Comparison of ENCODE assay signal across 23 cellular contexts in the genomic region with DNA sequence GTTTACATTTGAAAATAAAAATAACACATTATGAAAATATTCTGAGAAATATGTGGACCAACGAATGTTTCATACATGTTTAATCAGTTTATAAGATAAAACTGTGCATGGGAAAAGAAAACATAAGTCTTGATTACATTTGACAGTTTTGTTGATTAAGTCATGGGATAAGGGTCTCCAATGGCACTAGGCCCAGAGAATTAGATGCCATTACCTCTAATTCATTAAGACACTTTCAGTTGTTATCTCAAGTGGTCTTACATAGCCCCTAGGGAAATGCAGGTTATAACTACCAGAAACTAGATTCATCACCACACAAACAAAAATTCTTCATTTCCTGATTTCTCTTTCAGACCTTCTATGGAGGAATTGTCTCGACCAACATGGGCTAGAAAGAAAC.
"Had no signal": no experiment of that assay in that cellular context is flagged by ENCODE, and none has a peak within 500 bp of the region (broad histone marks: within the 10 kb centered on the region; RNA-seq: fewer than 3 reads in every experiment).

No MANE protein-coding gene starts in this region.

- FAIRE-seq: bronchial epithelial cell, TTC549 had no signal

- H3K27ac Mint-ChIP-seq: activated B cell treated with CpG ODN at 0.5 μM for 24 hours; activated CD4-positive, alpha-beta memory T cell treated with anti-CD3 and anti-CD28 coated beads, Interleukin-2, amount 10 ng/mL, durations not matched to agents 7 days and 5 days; activated CD4-positive, alpha-beta T cell treated with anti-CD3 and anti-CD28 coated beads, Interleukin-2, amount 10 ng/mL, durations not matched to agents 7 days and 5 days; activated naive CD4-positive, alpha-beta T cell treated with anti-CD3 and anti-CD28 coated beads, Interleukin-2, amount 50 U/mL, for 24 hours; activated T-cell treated with anti-CD3 and anti-CD28 coated beads, Interleukin-2, amount 50 U/mL, for 72 hours had no signal

- ATAC-seq: activated T-cell treated with anti-CD3 and anti-CD28 coated beads, Interleukin-2, amount 50 U/mL, for 72 hours; Panc1; Right ventricle myocardium inferior had no signal

- H3K36me3 Mint-ChIP-seq: activated naive CD4-positive, alpha-beta T cell treated with anti-CD3 and anti-CD28 coated beads, Interleukin-2, amount 50 U/mL, for 24 hours had no signal

- H3K4me3 ChIP-seq: coronary artery had no signal

- H3K4me1 Mint-ChIP-seq: activated B cell treated with CpG ODN at 0.5 μM for 24 hours; activated CD4-positive, alpha-beta memory T cell treated with anti-CD3 and anti-CD28 coated beads, Interleukin-2, amount 10 ng/mL, durations not matched to agents 7 days and 5 days; activated CD4-positive, alpha-beta T cell treated with anti-CD3 and anti-CD28 coated beads, Interleukin-2, amount 10 ng/mL, durations not matched to agents 7 days and 5 days; activated naive CD4-positive, alpha-beta T cell treated with anti-CD3 and anti-CD28 coated beads, Interleukin-2, amount 50 U/mL, for 24 hours had no signal

- H3K9me3 Mint-ChIP-seq: activated CD4-positive, alpha-beta T cell treated with anti-CD3 and anti-CD28 coated beads, Interleukin-2, amount 10 ng/mL, durations not matched to agents 7 days and 5 days; activated naive CD4-positive, alpha-beta T cell treated with anti-CD3 and anti-CD28 coated beads, Interleukin-2, amount 50 U/mL, for 24 hours had no signal

- H3K4me3 Mint-ChIP-seq: activated B cell treated with CpG ODN at 0.5 μM for 24 hours; activated CD4-positive, alpha-beta memory T cell treated with anti-CD3 and anti-CD28 coated beads, Interleukin-2, amount 10 ng/mL, durations not matched to agents 7 days and 5 days; activated CD4-positive, alpha-beta T cell treated with anti-CD3 and anti-CD28 coated beads, Interleukin-2, amount 10 ng/mL, durations not matched to agents 7 days and 5 days; activated naive CD4-positive, alpha-beta T cell treated with anti-CD3 and anti-CD28 coated beads, Interleukin-2, amount 50 U/mL, for 24 hours; activated T-cell treated with anti-CD3 and anti-CD28 coated beads, Interleukin-2, amount 50 U/mL, for 72 hours had no signal

- DNase-seq: activated B cell treated with CpG ODN at 0.5 μM for 24 hours; activated CD4-positive, alpha-beta memory T cell treated with anti-CD3 and anti-CD28 coated beads, Interleukin-2, amount 10 ng/mL, durations not matched to agents 7 days and 5 days; activated CD4-positive, alpha-beta T cell treated with anti-CD3 and anti-CD28 coated beads for 1 hour; activated CD4-positive, alpha-beta T cell treated with anti-CD3 and anti-CD28 coated beads, Interleukin-2, amount 10 ng/mL, durations not matched to agents 7 days and 5 days; activated CD8-positive, alpha-beta memory T cell treated with anti-CD3 and anti-CD28 coated beads, Interleukin-2, amount 50 U/mL, for 4 hours; activated T-cell treated with anti-CD3 and anti-CD28 coated beads, Interleukin-2, amount 50 U/mL, for 72 hours; aorta; central memory CD4-positive, alpha-beta T cell; KG1; NCI-H1048; NCI-H1694; NCI-H2029; NCI-H2107; OCI-M1; RPMI8226; T-helper 2 cell; T1000 had no signal

- H3K27ac ChIP-seq: coronary artery had no signal

- H3K27me3 Mint-ChIP-seq: activated B cell treated with CpG ODN at 0.5 μM for 24 hours; activated CD4-positive, alpha-beta memory T cell treated with anti-CD3 and anti-CD28 coated beads, Interleukin-2, amount 10 ng/mL, durations not matched to agents 7 days and 5 days; activated CD4-positive, alpha-beta T cell treated with anti-CD3 and anti-CD28 coated beads, Interleukin-2, amount 10 ng/mL, durations not matched to agents 7 days and 5 days; activated naive CD4-positive, alpha-beta T cell treated with anti-CD3 and anti-CD28 coated beads, Interleukin-2, amount 50 U/mL, for 24 hours had no signal
